12 cellular contexts compared by ENCODE assay signal in the genomic region with DNA sequence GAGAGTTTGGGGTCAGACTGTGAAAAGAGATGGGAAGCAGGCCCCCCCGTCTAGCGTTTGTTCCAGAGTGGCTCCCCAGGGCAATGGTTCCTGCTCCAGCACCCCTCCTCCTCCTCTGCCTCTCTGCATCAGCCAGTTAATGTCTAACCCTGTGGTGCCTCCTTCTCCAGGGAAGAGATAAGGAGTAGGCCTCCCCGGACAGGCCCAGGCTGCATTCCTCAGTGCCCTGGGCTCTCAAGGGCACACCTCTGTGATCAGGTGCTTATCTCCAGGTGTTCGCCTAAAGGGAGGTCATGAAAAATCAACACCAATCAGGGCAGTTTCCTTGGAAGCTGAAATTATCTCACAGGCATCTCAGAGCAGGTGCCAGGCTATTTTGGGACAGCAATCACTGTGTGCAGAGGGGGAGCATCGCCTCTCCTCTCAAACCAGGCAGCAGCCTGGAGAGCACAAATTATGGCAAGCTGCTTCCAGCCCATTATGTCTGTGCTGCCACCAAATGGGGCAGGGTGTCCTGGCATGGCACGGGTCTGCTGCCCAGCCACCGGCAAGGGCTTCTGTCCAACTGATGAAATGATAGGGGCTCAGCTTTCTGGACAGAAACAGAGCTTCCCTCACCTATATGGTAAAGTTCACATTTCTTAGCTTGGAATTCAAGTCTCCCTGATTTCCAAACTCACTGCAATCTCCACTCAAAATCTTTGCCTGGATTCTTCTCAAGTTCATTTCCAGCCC.
DNase-seq lines count a peak whose midpoint lies in the region; ATAC-seq and TF ChIP-seq lines count a peak whose summit lies in the region.
"Had no signal": no experiment of that assay in that cellular context is flagged by ENCODE, and none has a peak within 500 bp of the region (broad histone marks: within the 10 kb centered on the region; RNA-seq: fewer than 3 reads in every experiment).

No MANE protein-coding gene starts in this region.

- H3K4me1 Mint-ChIP-seq in activated CD8-positive, alpha-beta T cell treated with anti-CD3 and anti-CD28 coated beads for 36 hours (ENCODE audit: low read depth), result no peaks in the 10 kb centered on the region
- H3K4me1 Mint-ChIP-seq: activated CD4-positive, alpha-beta T cell treated with anti-CD3 and anti-CD28 coated beads for 36 hours had no signal

- CTCF ChIA-PET in activated CD8-positive, alpha-beta T cell treated with anti-CD3 and anti-CD28 coated beads for 36 hours (lab: Charles Lee), result interaction anchor here (1.2 kb wide), 1 partner anchor 11 kb away, joined by 3 read pairs; no protein-coding TSS in a partner anchor

- H3K4me1 ChIP-seq in lower lobe of right lung (no peaks in the 10 kb centered on the region), suprapubic skin (peaks cover 22% of the 10 kb centered on the region)

- intact Hi-C loops in lower lobe of right lung (cut with DNase I), result no loop called here
- intact Hi-C loops in activated CD8-positive, alpha-beta T cell treated with anti-CD3 and anti-CD28 coated beads for 36 hours (cut with micrococcal nuclease), result no loop called here

- DNase-seq in ACHN (peak; percentile 42), NCI-H1417 treated with DMSO at 0.1 percent for 48 hours (lab: John Stamatoyannopoulos, UW) (peak; percentile 71), lower lobe of right lung (peak; percentile 52), NCI-H446 treated with DMSO at 0.1 percent for 48 hours (lab: John Stamatoyannopoulos, UW) (no peak), suprapubic skin (ENCODE audit: low spot score in 2 of 2) (no peak)
- no peak for DNase-seq in activated CD8-positive, alpha-beta T cell treated with anti-CD3 and anti-CD28 coated beads for 36 hours
- DNase-seq: activated CD4-positive, alpha-beta T cell treated with anti-CD3 and anti-CD28 coated beads for 36 hours; hippocampal formation had no signal

- TF ChIP-seq POLR2A in suprapubic skin (IDR thresholded peaks at IDR 0.05), result no peak

- 65% methylated on average over 5 of the region's 7 CpGs for WGBS in suprapubic skin

- no peaks in the 10 kb centered on the region for H3K36me3 Mint-ChIP-seq in activated CD8-positive, alpha-beta T cell treated with anti-CD3 and anti-CD28 coated beads for 36 hours (ENCODE audit: low read depth)

- H3K9me3 Mint-ChIP-seq in activated CD8-positive, alpha-beta T cell treated with anti-CD3 and anti-CD28 coated beads for 36 hours, result no peaks in the 10 kb centered on the region
- H3K9me3 Mint-ChIP-seq: activated T-helper 1 cell treated with anti-CD3 and anti-CD28 coated beads, Interleukin-12 subunit alpha, Interleukin-12 subunit beta, Interleukin-2, Interleukin-4 antibody, amounts not matched to agents 30 ng/mL and 10 ng/mL and 1 ng/mL, durations not matched to agents 14 hours and 24 hours and 36 hours had no signal

- no peaks in the 10 kb centered on the region for H3K9me3 ChIP-seq in lower lobe of right lung
- no peaks in the 10 kb centered on the region for H3K9me3 ChIP-seq in suprapubic skin

- H3K4me3 Mint-ChIP-seq in activated CD8-positive, alpha-beta T cell treated with anti-CD3 and anti-CD28 coated beads for 36 hours, result no peak overlapping the region
- H3K4me3 Mint-ChIP-seq: activated CD4-positive, alpha-beta T cell treated with anti-CD3 and anti-CD28 coated beads for 36 hours; activated T-helper 1 cell treated with anti-CD3 and anti-CD28 coated beads, Interleukin-12 subunit alpha, Interleukin-12 subunit beta, Interleukin-2, Interleukin-4 antibody, amounts not matched to agents 30 ng/mL and 10 ng/mL and 1 ng/mL, durations not matched to agents 14 hours and 24 hours and 36 hours had no signal

- no peak overlapping the region for H3K4me3 ChIP-seq in lower lobe of right lung
- no peak overlapping the region for H3K4me3 ChIP-seq in suprapubic skin
- H3K4me3 ChIP-seq: smooth muscle cell had no signal

- H3K36me3 ChIP-seq in lower lobe of right lung (no peaks in the 10 kb centered on the region), suprapubic skin (no peaks in the 10 kb centered on the region)

- H3K27ac Mint-ChIP-seq in activated CD8-positive, alpha-beta T cell treated with anti-CD3 and anti-CD28 coated beads for 36 hours, result no peak overlapping the region
- H3K27ac Mint-ChIP-seq: activated CD4-positive, alpha-beta T cell treated with anti-CD3 and anti-CD28 coated beads for 36 hours; activated T-helper 1 cell treated with anti-CD3 and anti-CD28 coated beads, Interleukin-12 subunit alpha, Interleukin-12 subunit beta, Interleukin-2, Interleukin-4 antibody, amounts not matched to agents 30 ng/mL and 10 ng/mL and 1 ng/mL, durations not matched to agents 14 hours and 24 hours and 36 hours had no signal

- TF ChIP-seq EP300 in suprapubic skin (IDR thresholded peaks at IDR 0.05), result no peak

- TF ChIP-seq CTCF in lower lobe of right lung (IDR thresholded peaks at IDR 0.05), result no peak
- no peak for TF ChIP-seq CTCF in suprapubic skin (IDR thresholded peaks at IDR 0.05)
- TF ChIP-seq CTCF in activated CD8-positive, alpha-beta T cell treated with anti-CD3 and anti-CD28 coated beads for 36 hours (IDR thresholded peaks at IDR 0.05), result no peak

- in situ Hi-C loops in ACHN (cut with HindIII; ENCODE audit: low pct_ligation_motif_present, low pct_unique_long_range_greater_than_20kb, low sequenced_read_pairs), result no loop called here

- POLR2A ChIA-PET in activated CD8-positive, alpha-beta T cell treated with anti-CD3 and anti-CD28 coated beads for 36 hours (lab: Charles Lee), result no interaction called here

- H3K27me3 ChIP-seq in lower lobe of right lung (ENCODE audit: low read depth) (no peaks in the 10 kb centered on the region), suprapubic skin (no peaks in the 10 kb centered on the region)

- peak; percentile 5; the same call in 1 of the 3 replicates for ATAC-seq in SK-N-SH treated with all-trans-retinoic acid at 6 μM for 48 hours
- peak; percentile 89 for ATAC-seq in lower lobe of right lung
- ATAC-seq in activated CD8-positive, alpha-beta T cell treated with anti-CD3 and anti-CD28 coated beads for 36 hours, result no peak
- no peak for ATAC-seq in GM21447 (IDR thresholded peaks at IDR 0.05; ENCODE audit: unreplicated experiment)
- ATAC-seq: activated CD4-positive, alpha-beta T cell treated with anti-CD3 and anti-CD28 coated beads for 36 hours had no signal

- no peak overlapping the region for H3K27ac ChIP-seq in lower lobe of right lung
- H3K27ac ChIP-seq in suprapubic skin, result no peak overlapping the region

- peaks cover 8% of the 10 kb centered on the region for H3K27me3 Mint-ChIP-seq in activated CD8-positive, alpha-beta T cell treated with anti-CD3 and anti-CD28 coated beads for 36 hours

TF ChIP-seq in SK-N-SH treated with all-trans-retinoic acid at 6 μM for 48 hours, 23 proteins besides CTCF, POLR2A, EP300 and RAD21 (continues in another document):
- TF ChIP-seq ESRRG (CRISPR knock-in tag; IDR thresholded peaks at IDR 0.05), result no peak
- no peak for TF ChIP-seq CSDC2 (CRISPR knock-in tag; IDR thresholded peaks at IDR 0.05)
- no peak for TF ChIP-seq RARB (CRISPR knock-in tag; IDR thresholded peaks at IDR 0.05)
- TF ChIP-seq ZNF70 (CRISPR knock-in tag; IDR thresholded peaks at IDR 0.05), result no peak
- TF ChIP-seq, protein P1, sequence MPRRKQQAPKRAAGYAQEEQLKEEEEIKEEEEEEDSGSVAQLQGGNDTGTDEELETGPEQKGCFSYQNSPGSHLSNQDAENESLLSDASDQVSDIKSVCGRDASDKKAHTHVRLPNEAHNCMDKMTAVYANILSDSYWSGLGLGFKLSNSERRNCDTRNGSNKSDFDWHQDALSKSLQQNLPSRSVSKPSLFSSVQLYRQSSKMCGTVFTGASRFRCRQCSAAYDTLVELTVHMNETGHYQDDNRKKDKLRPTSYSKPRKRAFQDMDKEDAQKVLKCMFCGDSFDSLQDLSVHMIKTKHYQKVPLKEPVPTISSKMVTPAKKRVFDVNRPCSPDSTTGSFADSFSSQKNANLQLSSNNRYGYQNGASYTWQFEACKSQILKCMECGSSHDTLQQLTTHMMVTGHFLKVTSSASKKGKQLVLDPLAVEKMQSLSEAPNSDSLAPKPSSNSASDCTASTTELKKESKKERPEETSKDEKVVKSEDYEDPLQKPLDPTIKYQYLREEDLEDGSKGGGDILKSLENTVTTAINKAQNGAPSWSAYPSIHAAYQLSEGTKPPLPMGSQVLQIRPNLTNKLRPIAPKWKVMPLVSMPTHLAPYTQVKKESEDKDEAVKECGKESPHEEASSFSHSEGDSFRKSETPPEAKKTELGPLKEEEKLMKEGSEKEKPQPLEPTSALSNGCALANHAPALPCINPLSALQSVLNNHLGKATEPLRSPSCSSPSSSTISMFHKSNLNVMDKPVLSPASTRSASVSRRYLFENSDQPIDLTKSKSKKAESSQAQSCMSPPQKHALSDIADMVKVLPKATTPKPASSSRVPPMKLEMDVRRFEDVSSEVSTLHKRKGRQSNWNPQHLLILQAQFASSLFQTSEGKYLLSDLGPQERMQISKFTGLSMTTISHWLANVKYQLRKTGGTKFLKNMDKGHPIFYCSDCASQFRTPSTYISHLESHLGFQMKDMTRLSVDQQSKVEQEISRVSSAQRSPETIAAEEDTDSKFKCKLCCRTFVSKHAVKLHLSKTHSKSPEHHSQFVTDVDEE (CRISPR knock-in tag; IDR thresholded peaks at IDR 0.05), result no peak
- no peak for TF ChIP-seq GLIS3 (CRISPR knock-in tag; IDR thresholded peaks at IDR 0.05)
- TF ChIP-seq, protein P2, sequence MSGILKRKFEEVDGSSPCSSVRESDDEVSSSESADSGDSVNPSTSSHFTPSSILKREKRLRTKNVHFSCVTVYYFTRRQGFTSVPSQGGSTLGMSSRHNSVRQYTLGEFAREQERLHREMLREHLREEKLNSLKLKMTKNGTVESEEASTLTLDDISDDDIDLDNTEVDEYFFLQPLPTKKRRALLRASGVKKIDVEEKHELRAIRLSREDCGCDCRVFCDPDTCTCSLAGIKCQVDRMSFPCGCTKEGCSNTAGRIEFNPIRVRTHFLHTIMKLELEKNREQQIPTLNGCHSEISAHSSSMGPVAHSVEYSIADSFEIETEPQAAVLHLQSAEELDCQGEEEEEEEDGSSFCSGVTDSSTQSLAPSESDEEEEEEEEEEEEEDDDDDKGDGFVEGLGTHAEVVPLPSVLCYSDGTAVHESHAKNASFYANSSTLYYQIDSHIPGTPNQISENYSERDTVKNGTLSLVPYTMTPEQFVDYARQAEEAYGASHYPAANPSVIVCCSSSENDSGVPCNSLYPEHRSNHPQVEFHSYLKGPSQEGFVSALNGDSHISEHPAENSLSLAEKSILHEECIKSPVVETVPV (CRISPR knock-in tag; IDR thresholded peaks at IDR 0.05), result no peak
- no peak for TF ChIP-seq BACH2 (CRISPR knock-in tag; IDR thresholded peaks at IDR 0.05; ENCODE audit: borderline replicate concordance)
- no peak for TF ChIP-seq ZFP3 (CRISPR knock-in tag; IDR thresholded peaks at IDR 0.05)
- no peak for TF ChIP-seq TOX (CRISPR knock-in tag; IDR thresholded peaks at IDR 0.05; ENCODE audit: borderline replicate concordance)
- TF ChIP-seq SNAI2 (CRISPR knock-in tag; IDR thresholded peaks at IDR 0.05), result no peak

Comparison
In these comparisons a context has a peak if more than half of its experiments do, and no peak if none do; other contexts are left out.
1. DNase-seq: peak in ACHN (single experiment), NCI-H1417 treated with DMSO at 0.1 percent for 48 hours (single experiment) and lower lobe of right lung (single experiment); none in NCI-H446 treated with DMSO at 0.1 percent for 48 hours (single experiment), suprapubic skin (0 of 2) and activated CD8-positive, alpha-beta T cell treated with anti-CD3 and anti-CD28 coated beads for 36 hours (single experiment).
2. ATAC-seq: peak in SK-N-SH treated with all-trans-retinoic acid at 6 μM for 48 hours (single experiment) and lower lobe of right lung (2 of 2); none in activated CD8-positive, alpha-beta T cell treated with anti-CD3 and anti-CD28 coated beads for 36 hours (single experiment) and GM21447 (single experiment).